14 cellular contexts compared by ENCODE assay signal in the genomic region with DNA sequence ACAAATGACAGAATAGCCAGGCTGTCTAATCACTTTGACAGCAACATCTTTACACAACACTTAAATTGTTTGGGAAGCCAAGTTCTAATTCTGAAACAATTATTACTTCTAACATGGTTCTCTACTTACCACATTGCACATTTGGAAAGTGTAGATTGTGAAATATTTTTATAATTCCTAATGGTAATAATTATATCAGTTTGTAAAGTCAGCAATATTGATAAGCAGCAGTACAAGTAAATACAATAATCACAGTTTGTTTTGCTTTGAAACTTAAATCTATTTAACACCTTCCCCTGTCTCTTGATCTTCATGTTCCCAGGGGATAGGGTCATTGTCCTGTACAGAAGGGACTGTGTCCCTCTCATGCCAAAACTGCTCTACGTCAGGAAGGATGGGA. TPM values are rescaled to one million over a fixed set of nuclear protein-coding genes. Genes with fewer than 3 reads are reported as not detected.
A peak's percentile ranks its signal among the peaks of the same experiment; 100 is the strongest.
DNase-seq lines count a peak whose midpoint lies in the region; ATAC-seq and TF ChIP-seq lines count a peak whose summit lies in the region.
"Had no signal": no experiment of that assay in that cellular context is flagged by ENCODE, and none has a peak within 500 bp of the region (broad histone marks: within the 10 kb centered on the region; RNA-seq: fewer than 3 reads in every experiment).

No MANE protein-coding gene starts in this region.

- no peak for TF ChIP-seq EP300 in sigmoid colon (IDR thresholded peaks at IDR 0.05)

- CTCF ChIA-PET in IMR-90 (lab: Yijun Ruan, JAX), result no interaction called here

- intact Hi-C loops in IMR-90 (cut with micrococcal nuclease) (no loop called here), sigmoid colon (cut with DNase I) (no loop called here)

- no CpG with 5 or more reads among the region's 1 CpG for WGBS in IMR-90 (ENCODE audit: extremely low coverage in 2 of 2, insufficient read length in 1 of 2), 2 experiments
- WGBS in endodermal cell (ENCODE audit: insufficient coverage in 1 of 2, insufficient read length in 1 of 2), 2 experiments, result 100% methylated on average over 1 of the region's 1 CpG
- WGBS in sigmoid colon, 2 donors, result 94 to 97% methylated on average over 1 of the region's 1 CpG

- TF ChIP-seq POLR2A in IMR-90 (IDR thresholded peaks at IDR 0.05; ENCODE audit: low read depth, low read length) (no peak), sigmoid colon (IDR thresholded peaks at IDR 0.05) (no peak)

- no peak overlapping the region for H3K18ac ChIP-seq in IMR-90 (ENCODE audit: low read depth, low read length)

- no peak overlapping the region for H2AK9ac ChIP-seq in IMR-90 (replicated peaks; ENCODE audit: low read depth, low read length, poor library complexity)

- no peak overlapping the region for H2BK5ac ChIP-seq in IMR-90 (ENCODE audit: low read depth, low read length, poor library complexity, severe bottlenecking)

- H2AFZ ChIP-seq in IMR-90 (replicated peaks; ENCODE audit: low read length, poor library complexity), result no peak overlapping the region

- no peak overlapping the region for H2BK120ac ChIP-seq in IMR-90 (ENCODE audit: low read depth, low read length)

- DNase-seq in activated naive CD4-positive, alpha-beta T cell treated with anti-CD3 and anti-CD28 coated beads, Interleukin-2, amount 50 U/mL, for 16 hours, result no peak
- DNase-seq in IMR-90 (no peak), endodermal cell (no peak), H4 (ENCODE audit: low spot score) (no peak), sigmoid colon (no peak)
- DNase-seq: 8988T; ACHN; CD4-positive, CD25-positive, alpha-beta regulatory T cell; DMS53; H7 had no signal

- peaks cover 5% of the 10 kb centered on the region for H3K36me3 ChIP-seq in IMR-90 (ENCODE audit: control insufficient read depth, insufficient read depth, low read length)
- peaks cover 24% of the 10 kb centered on the region for H3K36me3 ChIP-seq in endodermal cell (ENCODE audit: control insufficient read depth, insufficient read depth, low read length)
- peaks cover 4 to 33% (median 14%) of the 10 kb centered on the region in 4 donors for H3K36me3 ChIP-seq in sigmoid colon

- H3K4me2 ChIP-seq in IMR-90 (ENCODE audit: low read depth, low read length), result no peak overlapping the region
- H3K4me2 ChIP-seq: BLaER1 treated with 17β-estradiol and CSF1 and Interleukin-3, amounts not matched to agents 10 nM and 100 nM had no signal

- TF ChIP-seq CTCF in IMR-90 (conservative IDR thresholded peaks at IDR 0.05; ENCODE audit: low read depth, low read length), result no peak
- TF ChIP-seq CTCF in endodermal cell (conservative IDR thresholded peaks at IDR 0.05), result no peak
- no peak for TF ChIP-seq CTCF in sigmoid colon (IDR thresholded peaks at IDR 0.05)

- peak overlapping the region; percentile 35 for H3K27ac Mint-ChIP-seq in activated naive CD4-positive, alpha-beta T cell treated with anti-CD3 and anti-CD28 coated beads, Interleukin-2, amount 50 U/mL, for 24 hours
- no peak overlapping the region for H3K27ac Mint-ChIP-seq in endodermal cell

- H3K56ac ChIP-seq in IMR-90 (ENCODE audit: extremely low read depth, insufficient read depth, low read length), result no peak overlapping the region

- no peak overlapping the region for H2BK20ac ChIP-seq in IMR-90 (ENCODE audit: low read depth, low read length)

- H3K4me3 Mint-ChIP-seq in activated naive CD4-positive, alpha-beta T cell treated with anti-CD3 and anti-CD28 coated beads, Interleukin-2, amount 50 U/mL, for 24 hours, result no peak overlapping the region
- peak overlapping the region; percentile 44 for H3K4me3 Mint-ChIP-seq in endodermal cell
- H3K4me3 Mint-ChIP-seq: CD4-positive, CD25-positive, alpha-beta regulatory T cell had no signal

- no peak overlapping the region for H2BK15ac ChIP-seq in IMR-90 (ENCODE audit: low read depth, low read length)

- no peak overlapping the region for H3K9ac ChIP-seq in IMR-90 (ENCODE audit: low read depth, low read length)
- H3K9ac ChIP-seq in endodermal cell (ENCODE audit: extremely low read depth, low read length, poor library complexity, severe bottlenecking), result no peak overlapping the region
- H3K9ac ChIP-seq: BLaER1 treated with 17β-estradiol and CSF1 and Interleukin-3, amounts not matched to agents 10 nM and 100 nM had no signal

- H3K9me3 Mint-ChIP-seq in activated naive CD4-positive, alpha-beta T cell treated with anti-CD3 and anti-CD28 coated beads, Interleukin-2, amount 50 U/mL, for 24 hours, result no peaks in the 10 kb centered on the region
- no peaks in the 10 kb centered on the region for H3K9me3 Mint-ChIP-seq in endodermal cell
- H3K9me3 Mint-ChIP-seq: CD4-positive, CD25-positive, alpha-beta regulatory T cell had no signal

- no peaks in the 10 kb centered on the region for H4K20me1 ChIP-seq in IMR-90 (ENCODE audit: insufficient read depth, low read length)

- no peaks in the 10 kb centered on the region for H3K9me3 ChIP-seq in IMR-90 (ENCODE audit: control insufficient read depth, insufficient read depth, low read length)
- H3K9me3 ChIP-seq in endodermal cell (ENCODE audit: control insufficient read depth, low read length), result no peaks in the 10 kb centered on the region
- H3K9me3 ChIP-seq in sigmoid colon, result no peaks in the 10 kb centered on the region
- H3K9me3 ChIP-seq: BLaER1 treated with 17β-estradiol and CSF1 and Interleukin-3, amounts not matched to agents 10 nM and 100 nM had no signal

- TF ChIP-seq RAD21 in IMR-90 (IDR thresholded peaks at IDR 0.05; ENCODE audit: low read length), result no peak

- no peak overlapping the region for H3K23ac ChIP-seq in IMR-90 (ENCODE audit: low read depth, low read length)

- peaks cover 8% of the 10 kb centered on the region for H3K36me3 Mint-ChIP-seq in activated naive CD4-positive, alpha-beta T cell treated with anti-CD3 and anti-CD28 coated beads, Interleukin-2, amount 50 U/mL, for 24 hours
- peaks cover 19% of the 10 kb centered on the region for H3K36me3 Mint-ChIP-seq in endodermal cell (ENCODE audit: low read depth)

- H3K79me1 ChIP-seq in IMR-90 (ENCODE audit: low read depth in 1 of 2, low read length in 2 of 2), result no peaks in the 10 kb centered on the region

- H3K4me1 Mint-ChIP-seq in activated naive CD4-positive, alpha-beta T cell treated with anti-CD3 and anti-CD28 coated beads, Interleukin-2, amount 50 U/mL, for 24 hours, result no peaks in the 10 kb centered on the region
- H3K4me1 Mint-ChIP-seq in endodermal cell, result peaks cover 46% of the 10 kb centered on the region

- H3K14ac ChIP-seq in IMR-90 (replicated peaks; ENCODE audit: low read depth, low read length), result no peak overlapping the region

- no peak overlapping the region for H3K4ac ChIP-seq in IMR-90 (ENCODE audit: low read depth, low read length)

- ATAC-seq in IMR-90 (ENCODE audit: low read depth) (no peak), HG02763 (IDR thresholded peaks at IDR 0.05; ENCODE audit: unreplicated experiment) (no peak)

- H3K4me1 ChIP-seq in IMR-90 (ENCODE audit: control insufficient read depth, insufficient read depth, low read length) (no peaks in the 10 kb centered on the region), endodermal cell (ENCODE audit: control insufficient read depth, insufficient read depth, low read length) (peaks cover 11% of the 10 kb centered on the region), sigmoid colon (no peaks in the 10 kb centered on the region)

- H4K91ac ChIP-seq in IMR-90 (ENCODE audit: insufficient read depth, low read depth, low read length), result no peak overlapping the region

- dilution Hi-C loops in IMR-90 (cut with HindIII; ENCODE audit: low sequenced_read_pairs, unreplicated experiment), result no loop called here

- H4K5ac ChIP-seq in IMR-90 (ENCODE audit: low read depth, low read length), result no peak overlapping the region

- H3K9me1 ChIP-seq in IMR-90 (ENCODE audit: insufficient read depth, low read length), result no peaks in the 10 kb centered on the region; the same call in 1 of the 2 replicates

- no peaks in the 10 kb centered on the region for H3K27me3 ChIP-seq in IMR-90 (ENCODE audit: control insufficient read depth, insufficient read depth, low read length)
- H3K27me3 ChIP-seq in endodermal cell (ENCODE audit: control insufficient read depth, insufficient read depth, low read length, poor library complexity, severe bottlenecking), result no peaks in the 10 kb centered on the region
- H3K27me3 ChIP-seq in sigmoid colon, result no peaks in the 10 kb centered on the region
- H3K27me3 ChIP-seq: BLaER1 treated with 17β-estradiol and CSF1 and Interleukin-3, amounts not matched to agents 10 nM and 100 nM had no signal

- H3K4me3 ChIP-seq in IMR-90 (ENCODE audit: insufficient read depth, low read depth, low read length) (no peak overlapping the region), endodermal cell (ENCODE audit: low read length) (no peak overlapping the region), sigmoid colon (no peak overlapping the region)
- H3K4me3 ChIP-seq: BLaER1 treated with 17β-estradiol and CSF1 and Interleukin-3, amounts not matched to agents 10 nM and 100 nM had no signal

- no TSS peak for BruUV-seq in IMR-90 (replicated peaks; lab: Mats Ljungman, UMichigan)

- H2AK5ac ChIP-seq in IMR-90 (ENCODE audit: low read depth, low read length), result no peak overlapping the region

- no peaks in the 10 kb centered on the region for H3K27me3 Mint-ChIP-seq in activated naive CD4-positive, alpha-beta T cell treated with anti-CD3 and anti-CD28 coated beads, Interleukin-2, amount 50 U/mL, for 24 hours
- H3K27me3 Mint-ChIP-seq in endodermal cell (ENCODE audit: insufficient read depth), result no peaks in the 10 kb centered on the region

- POLR2A ChIA-PET in IMR-90 (lab: Charles Lee; ENCODE audit: unreplicated experiment), result no interaction called here

- in situ Hi-C loops in IMR-90 (cut with MboI; ENCODE audit: low sequenced_read_pairs), result no loop called here

- H3K27ac ChIP-seq in IMR-90 (ENCODE audit: insufficient read depth, low read length) (no peak overlapping the region), endodermal cell (ENCODE audit: low read depth, low read length) (no peak overlapping the region), sigmoid colon (no peak overlapping the region)
- H3K27ac ChIP-seq: BLaER1 treated with 17β-estradiol and CSF1 and Interleukin-3, amounts not matched to agents 10 nM and 100 nM had no signal

- H4K8ac ChIP-seq in IMR-90 (ENCODE audit: low read depth in 2 of 2, low read length in 2 of 2), result no peak overlapping the region

TF ChIP-seq in IMR-90, 13 proteins besides CTCF, POLR2A, EP300 and RAD21:
- TF ChIP-seq SMC3 (IDR thresholded peaks at IDR 0.05; ENCODE audit: low read depth, low read length) (no peak), MAFK (IDR thresholded peaks at IDR 0.05; ENCODE audit: low read depth, low read length) (peak; percentile 45; the same call in 1 of the 2 replicates)

RNA-seq across cellular contexts. Expression of gene GPR151, which starts 1.4 kb away (rescaled TPM):
- total RNA-seq in IMR-90 (2012; rRNA removed), result not detected in 2 replicates
- not detected in 2 replicates for polyA plus RNA-seq in IMR-90 (2012; rRNA removed)
- polyA plus RNA-seq in IMR-90 (2012; cell fraction: cytosol; rRNA removed), result not detected in 2 replicates
- polyA plus RNA-seq in IMR-90 (2012; cell fraction: nucleus; rRNA removed; ENCODE audit: low replicate concordance), result not detected in 2 replicates
- total RNA-seq in endodermal cell, result 10 to 100 TPM in 1 of 2 donors, 1 to 10 TPM in 1; 5.1 to 13.6 TPM
- not detected for polyA plus RNA-seq in endodermal cell (2013, experiment 1 of 2)
- not detected for polyA plus RNA-seq in endodermal cell (2013, experiment 2 of 2)
- not detected in 2 replicates for total RNA-seq in H4 (2014; rRNA removed; shearing (Covaris generic))
- not detected for total RNA-seq in sigmoid colon
- not detected for polyA plus RNA-seq in sigmoid colon
- total RNA-seq: CD4-positive, CD25-positive, alpha-beta regulatory T cell; H7; HT-29 had no signal
